Comparison of ENCODE assay signal across 8 cellular contexts in the genomic region with DNA sequence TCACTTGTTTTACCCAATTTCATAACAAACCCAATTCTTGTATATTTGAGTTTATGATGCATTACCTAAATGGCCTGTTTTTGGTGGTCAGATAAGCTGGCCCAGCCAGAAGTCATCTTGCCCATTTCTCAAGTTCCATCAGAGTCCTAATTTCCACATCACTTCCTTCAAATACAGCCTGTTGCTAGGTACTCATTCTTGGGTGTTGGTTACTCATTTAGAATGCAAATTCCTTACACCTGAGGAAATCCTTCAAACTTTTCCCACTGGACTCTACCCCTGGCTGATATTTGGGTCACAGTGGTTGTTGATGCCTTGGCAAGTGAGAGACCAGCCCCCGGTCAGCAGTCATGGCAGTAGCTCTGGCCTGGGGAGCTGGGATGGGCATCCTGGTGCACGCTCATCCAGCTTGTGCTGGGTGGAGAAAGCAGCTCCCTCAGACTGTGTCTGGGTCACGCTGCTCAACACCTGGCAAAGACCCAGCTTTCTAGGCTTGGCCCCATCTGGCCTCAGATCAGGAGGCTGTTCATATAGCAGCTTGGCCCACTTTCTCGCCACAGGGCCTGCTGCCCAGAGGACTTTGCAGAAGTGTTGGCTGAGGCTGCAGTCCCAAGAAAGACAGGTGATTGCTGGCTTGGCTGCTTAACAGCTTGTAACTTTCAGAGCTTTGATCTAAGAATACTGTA. TPM values are rescaled to one million over a fixed set of nuclear protein-coding genes. Genes with fewer than 3 reads are reported as not detected.
DNase-seq lines count a peak whose midpoint lies in the region; ATAC-seq and TF ChIP-seq lines count a peak whose summit lies in the region.

No MANE protein-coding gene starts in this region.

- DNase-seq in Caki2 (ENCODE audit: low read depth) (peak; percentile 53), NCI-H69 (lab: John Stamatoyannopoulos, UW) (peak; percentile 79), fibroblast of pulmonary artery (ENCODE audit: low read depth) (peak; percentile 80), omental fat pad (ENCODE audit: low spot score) (no peak), DMS114 treated with DMSO at 0.1 percent for 48 hours (lab: John Stamatoyannopoulos, UW; ENCODE audit: unreplicated experiment) (no peak), activated T-cell treated with anti-CD3 and anti-CD28 coated beads for 4 hours (no peak), hepatic stellate cell (ENCODE audit: low spot score) (no peak)
- DNase-seq in NK-92 treated with Interleukin-12 subunit alpha and Interleukin-12 subunit beta, amount 100 ng/mL, for 24 hours (lab: John Stamatoyannopoulos, UW) = no peak

- in situ Hi-C loops in Caki2 (cut with HindIII; ENCODE audit: low pct_unique_long_range_greater_than_20kb, low sequenced_read_pairs) = no loop called here

- peak; percentile 41 for ATAC-seq in omental fat pad (ENCODE audit: low FRiP score)

- no peak overlapping the region for H3K4me3 ChIP-seq in fibroblast of pulmonary artery (replicated peaks; ENCODE audit: low read depth, low read length)

- no peak for TF ChIP-seq CTCF in fibroblast of pulmonary artery (IDR thresholded peaks at IDR 0.05; ENCODE audit: low read length, missing control alignments)
- TF ChIP-seq CTCF in omental fat pad (IDR thresholded peaks at IDR 0.05) = no peak

RNA-seq across cellular contexts. Expression of a gene that starts 25.8 kb away (rescaled TPM):
- total RNA-seq in Caki2 (2014; rRNA removed; shearing (Covaris generic); ENCODE audit: low replicate concordance) = 28.0 and 47.5 TPM in 2 replicates
- 100 to 1,000 TPM; 136 to 217 (median 175) TPM for total RNA-seq in omental fat pad

Comparison
In these comparisons a context has a peak if more than half of its experiments do, and no peak if none do; other contexts are left out.
1. DNase-seq: peak in Caki2 (single experiment), NCI-H69 (single experiment) and fibroblast of pulmonary artery (single experiment); none in omental fat pad (single experiment), DMS114 treated with DMSO at 0.1 percent for 48 hours (single experiment), activated T-cell treated with anti-CD3 and anti-CD28 coated beads for 4 hours (single experiment), NK-92 treated with Interleukin-12 subunit alpha and Interleukin-12 subunit beta, amount 100 ng/mL, for 24 hours (single experiment) and hepatic stellate cell (single experiment).